In the genomic region with DNA sequence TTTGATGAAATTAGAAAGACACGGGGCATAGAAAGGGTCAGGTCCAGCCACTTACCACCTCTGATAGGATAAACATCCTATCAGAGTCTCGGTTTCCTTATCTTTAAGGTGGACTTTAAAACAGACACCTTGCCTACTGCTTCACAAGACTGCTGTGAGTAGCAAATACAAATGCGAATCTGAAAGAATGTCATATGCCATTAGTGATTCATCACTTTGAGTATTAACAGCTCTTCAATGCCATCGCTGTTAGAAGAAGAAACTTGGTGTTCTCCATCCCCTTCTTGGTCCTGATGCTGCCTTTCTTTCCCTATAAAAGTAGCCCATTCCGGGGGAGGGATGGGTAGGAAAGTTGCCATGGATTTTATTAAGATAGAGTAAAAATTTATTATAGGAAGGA, we compare ENCODE assay signal across 3 cellular contexts.
"Had no signal": no experiment of that assay in that cellular context is flagged by ENCODE, and none has a peak within 500 bp of the region (broad histone marks: within the 10 kb centered on the region; RNA-seq: fewer than 3 reads in every experiment).

No MANE protein-coding gene starts in this region.

- ATAC-seq: GM12878 had no signal

- H3K4me3 ChIP-seq: GM12878 had no signal

- DNase-seq: GDM1, GF-D8 had no signal
